ENCODE assay signal across 15 cellular contexts in the genomic region with DNA sequence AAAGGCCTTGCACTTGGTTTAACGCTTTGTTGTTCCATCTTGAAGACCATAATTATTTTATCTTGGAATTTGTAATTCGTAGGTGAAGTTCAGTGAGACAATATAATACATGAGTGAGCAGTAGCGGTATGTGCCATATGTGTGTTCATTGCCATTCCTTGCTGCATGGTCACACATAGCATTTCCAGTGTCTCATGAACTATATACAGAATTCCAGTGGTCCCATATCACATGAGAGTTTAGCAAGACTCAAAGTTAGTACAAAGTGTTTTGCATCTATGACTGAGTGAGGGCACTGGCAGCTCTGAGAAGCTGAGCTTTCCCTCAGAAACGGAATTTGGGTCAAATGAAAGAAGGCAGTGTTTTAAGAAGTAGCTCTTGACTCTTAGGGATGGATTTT.
DNase-seq lines count a peak whose midpoint lies in the region; ATAC-seq, FAIRE-seq and TF ChIP-seq lines count a peak whose summit lies in the region.
"Had no signal": no experiment of that assay in that cellular context is flagged by ENCODE, and none has a peak within 500 bp of the region (broad histone marks: within the 10 kb centered on the region; RNA-seq: fewer than 3 reads in every experiment).

No MANE protein-coding gene starts in this region.

- no peak overlapping the region for H2BK12ac ChIP-seq in trophoblast cell (ENCODE audit: low read length)

- DNase-seq in HTR-8/SVneo (ENCODE audit: insufficient read length, low spot score) (no peak), choroid plexus epithelial cell (ENCODE audit: low read depth) (peak; percentile 11), trophoblast cell (peak; percentile 58 to 87), NCI-H1048 (lab: John Stamatoyannopoulos, UW) (no peak), HEK293T (ENCODE audit: extremely low spot score) (no peak)
- DNase-seq: CD8-positive, alpha-beta T cell; COR-L47; DMS153; DMS79 treated with DMSO at 0.1 percent for 48 hours; GDM1 had no signal

- POLR2A ChIA-PET in HEK293T (lab: Yijun Ruan, JAX), result no interaction called here

- H3K9me3 ChIP-seq in trophoblast cell (ENCODE audit: insufficient read depth, low read depth, low read length), result no peaks in the 10 kb centered on the region
- H3K9me3 ChIP-seq: A549 had no signal

- WGBS in trophoblast cell (ENCODE audit: extremely low coverage, insufficient coverage, insufficient read length), result no CpG with 5 or more reads among the region's 4 CpGs

- H3K14ac ChIP-seq in trophoblast cell (ENCODE audit: low read length), result no peak overlapping the region

- no peak overlapping the region for H3K9ac ChIP-seq in trophoblast cell (ENCODE audit: low read length)

- CTCF ChIA-PET in HEK293T (lab: Yijun Ruan, JAX), result no interaction called here

- no peak overlapping the region for H3K27ac ChIP-seq in trophoblast cell (ENCODE audit: low read depth, low read length)
- H3K27ac ChIP-seq: A549 had no signal

- no peaks in the 10 kb centered on the region for H3K4me1 ChIP-seq in trophoblast cell (ENCODE audit: control insufficient read depth in 1 of 2, insufficient read depth in 2 of 2, low read length in 2 of 2)
- H3K4me1 ChIP-seq: A549 had no signal

- no peak overlapping the region for H2BK120ac ChIP-seq in trophoblast cell (ENCODE audit: insufficient read depth, low read length, poor library complexity)

- no peak overlapping the region for H3K18ac ChIP-seq in trophoblast cell (ENCODE audit: low read length)

- peak; percentile 58 for FAIRE-seq in HTR-8/SVneo (lab: Jason Lieb, UNC)
- FAIRE-seq: A549, D721Med, GM12892 had no signal

- H2AFZ ChIP-seq in trophoblast cell (ENCODE audit: insufficient read depth, low read length, poor library complexity), result no peak overlapping the region

- H3K23ac ChIP-seq in trophoblast cell (ENCODE audit: low read length), result no peak overlapping the region

- H4K12ac ChIP-seq in trophoblast cell (ENCODE audit: low read depth, low read length), result no peak overlapping the region

- H4K91ac ChIP-seq in trophoblast cell (ENCODE audit: low read depth, low read length), result no peak overlapping the region

- no peaks in the 10 kb centered on the region for H3K36me3 ChIP-seq in trophoblast cell (ENCODE audit: control insufficient read depth in 1 of 2, insufficient read depth in 2 of 2, low read length in 2 of 2)

- no peak for ATAC-seq in HG02588 (IDR thresholded peaks at IDR 0.05; ENCODE audit: unreplicated experiment)
- ATAC-seq: A549; CD8-positive, alpha-beta T cell; HCT116 had no signal

- no peak for TF ChIP-seq CTCF in choroid plexus epithelial cell (conservative IDR thresholded peaks at IDR 0.05; ENCODE audit: low read depth, low read length)

- no peak overlapping the region for H3K4me2 ChIP-seq in trophoblast cell (ENCODE audit: low read length)
- H3K4me2 ChIP-seq: A549 had no signal

- H2AK5ac ChIP-seq in trophoblast cell (ENCODE audit: low read length), result no peak overlapping the region

- no peak overlapping the region for H3K4ac ChIP-seq in trophoblast cell (ENCODE audit: low read depth, low read length)

- H3K27me3 ChIP-seq in trophoblast cell (ENCODE audit: insufficient read depth, low read length), result no peaks in the 10 kb centered on the region

- no peak overlapping the region for H2BK5ac ChIP-seq in trophoblast cell (ENCODE audit: low read depth, low read length, poor library complexity)

- no peak overlapping the region for H3K4me3 ChIP-seq in choroid plexus epithelial cell (ENCODE audit: low read depth, low read length)
- no peak overlapping the region for H3K4me3 ChIP-seq in trophoblast cell (ENCODE audit: low read depth, low read length)
- H3K4me3 ChIP-seq: A549 had no signal

- no peaks in the 10 kb centered on the region for H3K79me2 ChIP-seq in trophoblast cell (ENCODE audit: control insufficient read depth, insufficient read depth, low read length, poor library complexity)

- no peak overlapping the region for H4K8ac ChIP-seq in trophoblast cell (ENCODE audit: low read depth, low read length)

- no peaks in the 10 kb centered on the region for H3K79me1 ChIP-seq in trophoblast cell (ENCODE audit: low read length)

TF ChIP-seq in HEK293T, 16 proteins besides CTCF, POLR2A, EP300 and RAD21:
- TF ChIP-seq BHLHE40 (IDR thresholded peaks at IDR 0.05; ENCODE audit: borderline replicate concordance) (no peak), L3MBTL2 (conservative IDR thresholded peaks at IDR 0.05) (no peak), NFRKB (IDR thresholded peaks at IDR 0.05) (no peak), TARDBP (IDR thresholded peaks at IDR 0.05) (no peak), ARNT (IDR thresholded peaks at IDR 0.05) (no peak), ZNF384 (IDR thresholded peaks at IDR 0.05) (no peak), ELF4 (IDR thresholded peaks at IDR 0.05) (no peak), HDGF (IDR thresholded peaks at IDR 0.05; ENCODE audit: borderline replicate concordance) (no peak), SP1 (IDR thresholded peaks at IDR 0.05) (no peak), CTBP1 (IDR thresholded peaks at IDR 0.05; ENCODE audit: borderline replicate concordance) (no peak), FOXA1 (IDR thresholded peaks at IDR 0.05) (no peak), FOXK2 (IDR thresholded peaks at IDR 0.05) (no peak), SUZ12 (IDR thresholded peaks at IDR 0.05) (no peak), LEF1 (IDR thresholded peaks at IDR 0.05; ENCODE audit: borderline replicate concordance) (no peak)
- TF ChIP-seq, protein P1, sequence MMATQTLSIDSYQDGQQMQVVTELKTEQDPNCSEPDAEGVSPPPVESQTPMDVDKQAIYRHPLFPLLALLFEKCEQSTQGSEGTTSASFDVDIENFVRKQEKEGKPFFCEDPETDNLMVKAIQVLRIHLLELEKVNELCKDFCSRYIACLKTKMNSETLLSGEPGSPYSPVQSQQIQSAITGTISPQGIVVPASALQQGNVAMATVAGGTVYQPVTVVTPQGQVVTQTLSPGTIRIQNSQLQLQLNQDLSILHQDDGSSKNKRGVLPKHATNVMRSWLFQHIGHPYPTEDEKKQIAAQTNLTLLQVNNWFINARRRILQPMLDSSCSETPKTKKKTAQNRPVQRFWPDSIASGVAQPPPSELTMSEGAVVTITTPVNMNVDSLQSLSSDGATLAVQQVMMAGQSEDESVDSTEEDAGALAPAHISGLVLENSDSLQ (IDR thresholded peaks at IDR 0.05), result no peak

Comparison
In these comparisons a context has a peak if more than half of its experiments do, and no peak if none do; other contexts are left out.
1. DNase-seq: peak in choroid plexus epithelial cell (single experiment) and trophoblast cell (2 of 2); none in HTR-8/SVneo (single experiment), NCI-H1048 (single experiment) and HEK293T (single experiment).